8 cellular contexts compared by ENCODE assay signal in genomic region chr12:108690799-108691153, GRCh38. TPM values are rescaled to one million over a fixed set of nuclear protein-coding genes. Genes with fewer than 3 reads are reported as not detected.
DNase-seq lines count a peak whose midpoint lies in the region; ATAC-seq, FAIRE-seq and TF ChIP-seq lines count a peak whose summit lies in the region.

No MANE protein-coding gene starts in this region.

- POLR2A ChIA-PET in HepG2 (lab: Yijun Ruan, JAX): interaction anchor here (1.1 to 2.5 kb wide), 9 partner anchors 11 to 44 kb away, joined by 3 to 12 read pairs (median 5); no protein-coding TSS in a partner anchor

- H3K4me3 ChIP-seq in HepG2 (replicated peaks in 1 of 3; ENCODE audit: insufficient read depth in 1 of 3, low read depth in 2 of 3, low read length in 3 of 3): peak overlapping the region in 2 of 3 experiments; percentile 45 to 49; a peak in 3 of 6 replicates
- H3K4me3 ChIP-seq in tibial nerve: peak overlapping the region in 1 of 4 donors; percentile 27
- no peak overlapping the region for H3K4me3 ChIP-seq in neuronal stem cell (ENCODE audit: low read length in 2 of 2)

- no peak for ATAC-seq in activated naive CD4-positive, alpha-beta T cell treated with anti-CD3 and anti-CD28 coated beads, Interleukin-2, amount 50 U/mL, for 72 hours
- ATAC-seq in HepG2: no peak
- no peak for ATAC-seq in GM18867 (IDR thresholded peaks at IDR 0.05; ENCODE audit: unreplicated experiment)

- no peak overlapping the region for H3K14ac ChIP-seq in neuronal stem cell (ENCODE audit: low read length)

- TF ChIP-seq EP300 in HepG2 (IDR thresholded peaks at IDR 0.05; ENCODE audit: low read depth in 2 of 2, low read length in 2 of 2): no peak
- no peak for TF ChIP-seq EP300 in HepG2 (CRISPR knock-in tag; IDR thresholded peaks at IDR 0.05; ENCODE audit: borderline replicate concordance)
- TF ChIP-seq EP300 in tibial nerve (IDR thresholded peaks at IDR 0.05): no peak

- no peak for DNase-seq in activated naive CD4-positive, alpha-beta T cell treated with anti-CD3 and anti-CD28 coated beads, Interleukin-2, amount 10 ng/mL, durations not matched to agents 7 days and 5 days
- no peak for DNase-seq in activated naive CD4-positive, alpha-beta T cell treated with anti-CD3 and anti-CD28 coated beads, Interleukin-2, amount 50 U/mL, for 16 hours
- DNase-seq in activated naive CD4-positive, alpha-beta T cell treated with anti-CD3 and anti-CD28 coated beads, Interleukin-2, amount 50 U/mL, for 72 hours (ENCODE audit: low spot score in 2 of 2): no peak
- DNase-seq in HepG2 (ENCODE audit: low spot score) (no peak), tibial nerve (ENCODE audit: low spot score in 2 of 2) (no peak), neuronal stem cell (ENCODE audit: low spot score) (no peak)
- no peak for DNase-seq in stimulated activated CD4-positive, alpha-beta T cell treated with anti-CD3 and anti-CD28 coated beads, Interleukin-12 subunit alpha, Interleukin-12 subunit beta, amount 100 ng/mL, for 4 hours

- H3K27me3 ChIP-seq in HepG2 (ENCODE audit: control insufficient read depth in 1 of 2, insufficient read depth in 2 of 2, low read length in 2 of 2) (no peaks in the 10 kb centered on the region), tibial nerve (no peaks in the 10 kb centered on the region), neuronal stem cell (ENCODE audit: control insufficient read depth in 3 of 3, insufficient read depth in 3 of 3, low read depth in 1 of 3, low read length in 3 of 3) (no peaks in the 10 kb centered on the region)

- CTCF ChIA-PET in activated naive CD4-positive, alpha-beta T cell treated with anti-CD3 and anti-CD28 coated beads, Interleukin-2, amount 10 ng/mL, durations not matched to agents 7 days and 5 days (lab: Charles Lee): interaction anchor here (0.8 to 7.7 kb wide), 5 partner anchors 11 to 113 kb away, joined by 3 to 59 read pairs (median 6); no protein-coding TSS in a partner anchor
- CTCF ChIA-PET in HepG2 (lab: Yijun Ruan, JAX; ENCODE audit: low intra/inter-chr PET ratio, low total read pairs): interaction anchor here (1.5 kb wide), 1 partner anchor 113 kb away, joined by 4 read pairs; no protein-coding TSS in a partner anchor

- H2AK5ac ChIP-seq in neuronal stem cell (ENCODE audit: low read depth, low read length): no peak overlapping the region

- in situ Hi-C loops in HepG2 (cut with HindIII; ENCODE audit: extremely low pct_ligation_motif_present, low pct_unique_long_range_greater_than_20kb): no loop called here

- TF ChIP-seq CTCF in HepG2 (CRISPR knock-in tag; IDR thresholded peaks at IDR 0.05) (no peak), tibial nerve (IDR thresholded peaks at IDR 0.05) (no peak)

- no peak overlapping the region for H2BK12ac ChIP-seq in neuronal stem cell (ENCODE audit: low read length)

- H4K20me1 ChIP-seq in HepG2 (ENCODE audit: insufficient read depth, low read length): no peaks in the 10 kb centered on the region; the same call in 1 of the 2 replicates

- H3K79me2 ChIP-seq in HepG2 (ENCODE audit: insufficient read depth, low read length): peaks cover 84% of the 10 kb centered on the region

- H2BK15ac ChIP-seq in neuronal stem cell (ENCODE audit: low read length): no peak overlapping the region

- H3K4me1 ChIP-seq in HepG2 (ENCODE audit: insufficient read depth, low read length) (peaks cover 59% of the 10 kb centered on the region), tibial nerve (peaks cover 0 to 81% (median 55%) of the 10 kb centered on the region in 4 donors), neuronal stem cell (ENCODE audit: control insufficient read depth in 2 of 2, insufficient read depth in 1 of 2, low read depth in 1 of 2, low read length in 2 of 2) (peaks cover 19 to 41% of the 10 kb centered on the region in 2 donors)

- BruUV-seq in HepG2 (replicated peaks; lab: Mats Ljungman, UMichigan): no TSS peak

- peaks cover 4% of the 10 kb centered on the region for H3K79me1 ChIP-seq in neuronal stem cell (ENCODE audit: low read depth, low read length)

- TF ChIP-seq POLR2A in HepG2 (IDR thresholded peaks at IDR 0.05; ENCODE audit: insufficient read depth in 1 of 2, low read depth in 2 of 2, low read length in 2 of 2): no peak
- no peak for TF ChIP-seq POLR2A in tibial nerve (IDR thresholded peaks at IDR 0.05)

- H3K27ac Mint-ChIP-seq in activated naive CD4-positive, alpha-beta T cell treated with anti-CD3 and anti-CD28 coated beads, Interleukin-2, amount 10 ng/mL, durations not matched to agents 7 days and 5 days: peak overlapping the region; percentile 77
- peak overlapping the region; percentile 92 to 99 for H3K27ac Mint-ChIP-seq in activated naive CD4-positive, alpha-beta T cell treated with anti-CD3 and anti-CD28 coated beads, Interleukin-2, amount 50 U/mL, for 72 hours

- H3K4me3 Mint-ChIP-seq in activated naive CD4-positive, alpha-beta T cell treated with anti-CD3 and anti-CD28 coated beads, Interleukin-2, amount 10 ng/mL, durations not matched to agents 7 days and 5 days: peak overlapping the region; percentile 29

- no peaks in the 10 kb centered on the region for H3K36me3 Mint-ChIP-seq in activated naive CD4-positive, alpha-beta T cell treated with anti-CD3 and anti-CD28 coated beads, Interleukin-2, amount 10 ng/mL, durations not matched to agents 7 days and 5 days
- H3K36me3 Mint-ChIP-seq in activated naive CD4-positive, alpha-beta T cell treated with anti-CD3 and anti-CD28 coated beads, Interleukin-2, amount 50 U/mL, for 72 hours: peaks cover 5 to 18% of the 10 kb centered on the region in 2 donors

- H3K4me2 ChIP-seq in HepG2 (ENCODE audit: low read depth, low read length) (peak overlapping the region; percentile 83), neuronal stem cell (ENCODE audit: insufficient read depth, low read length, poor library complexity, severe bottlenecking) (no peak overlapping the region)

- no peak for FAIRE-seq in HepG2 (lab: Jason Lieb, UNC)

- no peak overlapping the region for H3K18ac ChIP-seq in neuronal stem cell (ENCODE audit: low read length)

- H3K9ac ChIP-seq in HepG2 (ENCODE audit: insufficient read depth, low read depth, low read length) (peak overlapping the region; percentile 78), neuronal stem cell (ENCODE audit: low read depth, low read length, poor library complexity) (no peak overlapping the region)

- no peak overlapping the region for H3K4ac ChIP-seq in neuronal stem cell (ENCODE audit: low read length)

- H2AFZ ChIP-seq in HepG2 (ENCODE audit: low read length): no peak overlapping the region
- no peak overlapping the region for H2AFZ ChIP-seq in neuronal stem cell (ENCODE audit: low read length)

- no peaks in the 10 kb centered on the region for H3K9me3 Mint-ChIP-seq in activated naive CD4-positive, alpha-beta T cell treated with anti-CD3 and anti-CD28 coated beads, Interleukin-2, amount 10 ng/mL, durations not matched to agents 7 days and 5 days
- peaks cover 4 to 5% of the 10 kb centered on the region in 2 donors for H3K9me3 Mint-ChIP-seq in activated naive CD4-positive, alpha-beta T cell treated with anti-CD3 and anti-CD28 coated beads, Interleukin-2, amount 50 U/mL, for 72 hours

- TF ChIP-seq RAD21 in HepG2 (CRISPR knock-in tag; IDR thresholded peaks at IDR 0.05): no peak

- H4K91ac ChIP-seq in neuronal stem cell (ENCODE audit: low read depth, low read length, poor library complexity): no peak overlapping the region

- no peak overlapping the region for H2BK5ac ChIP-seq in neuronal stem cell (ENCODE audit: low read length)

- intact Hi-C loops in HepG2 (cut with micrococcal nuclease; ENCODE audit: unreplicated experiment): loop anchor here (2.0 to 5.0 kb wide), 3 partner anchors 26 to 82 kb away; no protein-coding TSS in a partner anchor

- no peaks in the 10 kb centered on the region for H3K27me3 Mint-ChIP-seq in activated naive CD4-positive, alpha-beta T cell treated with anti-CD3 and anti-CD28 coated beads, Interleukin-2, amount 10 ng/mL, durations not matched to agents 7 days and 5 days

- H4K8ac ChIP-seq in neuronal stem cell (ENCODE audit: low read depth, low read length): no peak overlapping the region

- H3K27ac ChIP-seq in HepG2 (ENCODE audit: extremely low read length, insufficient read depth, low read length) (peak overlapping the region; percentile 86), tibial nerve (peak overlapping the region; percentile 82 to 97 (median 91)), neuronal stem cell (replicated peaks; ENCODE audit: low read length) (no peak overlapping the region)

- H2BK120ac ChIP-seq in neuronal stem cell (ENCODE audit: low read depth, low read length): no peak overlapping the region

- H3K9me3 ChIP-seq in HepG2 (ENCODE audit: low read length) (no peaks in the 10 kb centered on the region), tibial nerve (no peaks in the 10 kb centered on the region), neuronal stem cell (replicated peaks in 1 of 2; ENCODE audit: control insufficient read depth in 2 of 2, insufficient read depth in 1 of 2, low read depth in 1 of 2, low read length in 2 of 2) (peaks cover 0 to 7% of the 10 kb centered on the region in 2 donors)

- WGBS in HepG2 (ENCODE audit: low lambda C conversion rate): 77% methylated on average over 2 of the region's 2 CpGs
- 23 to 32% methylated on average over 2 of the region's 2 CpGs for WGBS in tibial nerve, 2 donors
- no CpG with 5 or more reads among the region's 2 CpGs for WGBS in neuronal stem cell (ENCODE audit: extremely low coverage in 2 of 2, insufficient read length in 2 of 2, insufficient replicate concordance in 1 of 2), 2 donors

- no peak overlapping the region for H3K23ac ChIP-seq in neuronal stem cell (ENCODE audit: low read depth, low read length, poor library complexity)

- peaks cover 4 to 21% of the 10 kb centered on the region in 2 experiments for H3K36me3 ChIP-seq in HepG2 (replicated peaks in 1 of 2; ENCODE audit: control insufficient read depth in 1 of 2, insufficient read depth in 2 of 2, low read length in 2 of 2)
- peaks cover 0 to 7% (median 0%) of the 10 kb centered on the region in 3 donors for H3K36me3 ChIP-seq in tibial nerve
- peaks cover 4 to 41% of the 10 kb centered on the region in 2 donors for H3K36me3 ChIP-seq in neuronal stem cell (replicated peaks in 1 of 2; ENCODE audit: control insufficient read depth in 2 of 2, insufficient read depth in 2 of 2, low read length in 2 of 2)

- H3K4me1 Mint-ChIP-seq in activated naive CD4-positive, alpha-beta T cell treated with anti-CD3 and anti-CD28 coated beads, Interleukin-2, amount 10 ng/mL, durations not matched to agents 7 days and 5 days: peaks cover 63% of the 10 kb centered on the region

RNA-seq across cellular contexts. Expression of gene CORO1C, which starts 40.5 kb away (rescaled TPM):
- total RNA-seq in activated naive CD4-positive, alpha-beta T cell treated with anti-CD3 and anti-CD28 coated beads, Interleukin-2, amount 50 U/mL, for 72 hours: 10 to 100 TPM; 61.5 to 87.5 TPM
- total RNA-seq in HepG2 (2016; rRNA removed; fragmentation: Illumina TruSeq; extraction: Trizol): 73.7 and 128 TPM in 2 replicates
- 21.0 and 28.0 TPM in 2 replicates for total RNA-seq in HepG2 (2016; cell fraction: cytosol; rRNA removed; fragmentation: Illumina TruSeq; extraction: Trizol; ENCODE audit: low read depth)
- total RNA-seq in HepG2 (2016; cell fraction: insoluble cytoplasmic fraction; rRNA removed; fragmentation: Illumina TruSeq; extraction: Trizol): 70.7 and 135 TPM in 2 replicates
- 29.9 and 30.4 TPM in 2 replicates for total RNA-seq in HepG2 (2016; cell fraction: membrane; rRNA removed; fragmentation: Illumina TruSeq; extraction: Trizol)
- total RNA-seq in HepG2 (2016; cell fraction: nucleus; rRNA removed; fragmentation: Illumina TruSeq; extraction: Trizol): 66.4 and 67.4 TPM in 2 replicates
- 116 and 131 TPM in 2 replicates for polyA plus RNA-seq in HepG2 (2011; rRNA removed)
- polyA plus RNA-seq in HepG2 (2011; cell fraction: cytosol; rRNA removed): 95.2 and 104 TPM in 2 replicates
- polyA plus RNA-seq in HepG2 (2011; cell fraction: nucleus; rRNA removed): 66.8 and 86.4 TPM in 2 replicates
- polyA plus RNA-seq in HepG2 (2012): 68.8 and 74.2 TPM in 2 replicates
- polyA plus RNA-seq in HepG2 (2016; cell fraction: cytosol; fragmentation: Illumina TruSeq; extraction: Trizol; ENCODE audit: low read depth): 5.3 and 6.6 TPM in 2 replicates
- polyA plus RNA-seq in HepG2 (2016; cell fraction: insoluble cytoplasmic fraction; fragmentation: Illumina TruSeq; extraction: Trizol; ENCODE audit: low read depth): 202 and 219 TPM in 2 replicates
- polyA plus RNA-seq in HepG2 (2016; cell fraction: membrane; fragmentation: Illumina TruSeq; extraction: Trizol; ENCODE audit: low read depth): 17.3 and 18.7 TPM in 2 replicates
- polyA plus RNA-seq in HepG2 (2016; cell fraction: nucleus; fragmentation: Illumina TruSeq; extraction: Trizol; ENCODE audit: insufficient read depth, low read depth): 93.1 and 94.0 TPM in 2 replicates
- 321 and 493 TPM in 2 replicates for polyA minus RNA-seq in HepG2 (2011; rRNA and poly(A)+ RNA removed; ENCODE audit: low replicate concordance)
- polyA minus RNA-seq in HepG2 (2011; cell fraction: cytosol; rRNA and poly(A)+ RNA removed): 108 and 148 TPM in 2 replicates
- polyA minus RNA-seq in HepG2 (2011; cell fraction: nucleus; rRNA and poly(A)+ RNA removed): 132 and 144 TPM in 2 replicates
- total RNA-seq in tibial nerve: 100 to 1,000 TPM; 110 to 181 (median 158) TPM
- polyA plus RNA-seq in neuronal stem cell (2013, experiment 1 of 2): 120 TPM
- polyA plus RNA-seq in neuronal stem cell (2013, experiment 2 of 2): 118 TPM

RNA-seq across cellular contexts. Expression of gene SELPLG, which starts 57.1 kb away (rescaled TPM):
- 10 to 100 TPM; 30.0 to 35.9 TPM for total RNA-seq in activated naive CD4-positive, alpha-beta T cell treated with anti-CD3 and anti-CD28 coated beads, Interleukin-2, amount 50 U/mL, for 72 hours
- total RNA-seq in HepG2 (2016; rRNA removed; fragmentation: Illumina TruSeq; extraction: Trizol) (not detected in 2 replicates), tibial nerve (10 to 100 TPM in 2 of 4 donors, 1 to 10 TPM in 2; 4.5 to 15.1 (median 9.2) TPM)
- total RNA-seq in HepG2 (2016; cell fraction: cytosol; rRNA removed; fragmentation: Illumina TruSeq; extraction: Trizol; ENCODE audit: low read depth): not detected in 2 replicates
- total RNA-seq in HepG2 (2016; cell fraction: insoluble cytoplasmic fraction; rRNA removed; fragmentation: Illumina TruSeq; extraction: Trizol): not detected in 2 replicates
- not detected in 2 replicates for total RNA-seq in HepG2 (2016; cell fraction: membrane; rRNA removed; fragmentation: Illumina TruSeq; extraction: Trizol)
- total RNA-seq in HepG2 (2016; cell fraction: nucleus; rRNA removed; fragmentation: Illumina TruSeq; extraction: Trizol): not detected in 2 replicates
- 0.07 and 0.12 TPM in 2 replicates for polyA plus RNA-seq in HepG2 (2011; rRNA removed)
- polyA plus RNA-seq in HepG2 (2011; cell fraction: cytosol; rRNA removed): 0.07 and 0.08 TPM in 2 replicates
- polyA plus RNA-seq in HepG2 (2011; cell fraction: nucleus; rRNA removed): 0.14 and 0.16 TPM in 2 replicates
- not detected in 2 replicates for polyA plus RNA-seq in HepG2 (2012)
- polyA plus RNA-seq in HepG2 (2016; cell fraction: cytosol; fragmentation: Illumina TruSeq; extraction: Trizol; ENCODE audit: low read depth): not detected in 2 replicates
- polyA plus RNA-seq in HepG2 (2016; cell fraction: insoluble cytoplasmic fraction; fragmentation: Illumina TruSeq; extraction: Trizol; ENCODE audit: low read depth): 0.10 TPM in 1 of 2 replicates, not detected in the other
- polyA plus RNA-seq in HepG2 (2016; cell fraction: membrane; fragmentation: Illumina TruSeq; extraction: Trizol; ENCODE audit: low read depth): not detected in 2 replicates
- polyA plus RNA-seq in HepG2 (2016; cell fraction: nucleus; fragmentation: Illumina TruSeq; extraction: Trizol; ENCODE audit: insufficient read depth, low read depth): not detected in 2 replicates
- 0.26 and 2.7 TPM in 2 replicates for polyA minus RNA-seq in HepG2 (2011; rRNA and poly(A)+ RNA removed; ENCODE audit: low replicate concordance)
- not detected in 2 replicates for polyA minus RNA-seq in HepG2 (2011; cell fraction: cytosol; rRNA and poly(A)+ RNA removed)
- polyA minus RNA-seq in HepG2 (2011; cell fraction: nucleus; rRNA and poly(A)+ RNA removed): not detected in 2 replicates
- 0.11 TPM for polyA plus RNA-seq in neuronal stem cell (2013, experiment 1 of 2)
- 0.15 TPM for polyA plus RNA-seq in neuronal stem cell (2013, experiment 2 of 2)

Comparison
In these comparisons a context has a peak if more than half of its experiments do, and no peak if none do; other contexts are left out.
1. H3K4me3 ChIP-seq: peak in HepG2 (2 of 3); none in neuronal stem cell (0 of 2).